10 cellular contexts compared by ENCODE assay signal in the genomic region with DNA sequence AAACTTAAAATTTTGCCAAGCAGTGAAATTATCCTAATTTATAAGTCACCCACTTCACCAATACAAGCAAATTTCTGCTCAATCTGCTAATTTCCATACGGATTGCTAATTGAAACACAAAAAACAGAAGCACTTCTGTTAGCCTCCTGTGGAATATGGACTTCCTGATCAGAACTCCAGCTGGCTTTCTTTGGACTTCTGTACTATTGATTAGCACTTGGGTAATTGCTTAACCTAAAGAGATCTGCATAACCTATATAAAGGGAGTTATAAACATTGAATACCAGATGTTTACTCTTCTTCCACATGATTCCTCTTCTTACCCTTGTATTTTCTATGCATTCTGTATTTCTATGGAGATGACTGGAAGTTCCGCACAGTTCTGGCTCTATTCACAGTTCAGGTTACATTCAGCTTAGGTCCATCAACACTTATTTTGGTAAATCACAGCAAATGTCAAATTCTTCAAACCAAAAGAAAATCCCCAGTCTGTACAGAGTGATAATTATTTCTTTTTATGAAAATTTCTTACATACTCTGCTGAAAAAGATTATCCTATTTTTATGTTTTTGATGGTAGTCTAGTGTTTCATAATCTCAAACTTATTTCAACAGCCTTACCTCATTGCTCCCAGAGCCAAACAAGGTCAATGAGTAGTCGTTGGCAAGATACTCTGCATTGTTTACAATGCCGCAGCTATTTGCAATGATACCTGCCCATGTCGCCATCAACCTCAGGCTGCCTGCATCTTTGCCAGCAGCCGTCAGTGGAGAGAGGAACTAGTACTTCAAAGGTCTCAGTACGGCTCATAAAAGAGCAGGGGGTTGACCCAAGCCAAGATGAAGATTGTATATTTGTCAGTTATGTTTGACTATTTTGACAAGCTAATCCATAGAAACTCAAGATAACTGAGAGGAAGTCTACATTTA.
DNase-seq lines count a peak whose midpoint lies in the region; ATAC-seq and TF ChIP-seq lines count a peak whose summit lies in the region.
"Had no signal": no experiment of that assay in that cellular context is flagged by ENCODE, and none has a peak within 500 bp of the region (broad histone marks: within the 10 kb centered on the region; RNA-seq: fewer than 3 reads in every experiment).

No MANE protein-coding gene starts in this region.

- H3K4me1 ChIP-seq in MM.1S (ENCODE audit: low read length), result no peaks in the 10 kb centered on the region

- ATAC-seq in omental fat pad (ENCODE audit: low FRiP score) (peak; percentile 51), T-cell (replicated peaks in 1 of 4) (no peak), HG03175 (IDR thresholded peaks at IDR 0.05; ENCODE audit: unreplicated experiment) (no peak)
- ATAC-seq: natural killer cell had no signal

- H3K9me2 ChIP-seq in MM.1S (replicated peaks; ENCODE audit: insufficient read depth, low read length), result no peaks in the 10 kb centered on the region

- no peaks in the 10 kb centered on the region for H3K36me3 Mint-ChIP-seq in T-cell
- H3K36me3 Mint-ChIP-seq: natural killer cell had no signal

- no peak overlapping the region for H3K4me3 ChIP-seq in MM.1S (ENCODE audit: low read length)

- peaks cover 3 to 9% (median 5%) of the 10 kb centered on the region in 3 donors for H3K4me1 Mint-ChIP-seq in T-cell
- H3K4me1 Mint-ChIP-seq: natural killer cell had no signal

- H2AFZ ChIP-seq in MM.1S (ENCODE audit: low read length), result no peak overlapping the region

- H3K36me3 ChIP-seq in MM.1S (replicated peaks; ENCODE audit: insufficient read depth, low read length), result no peaks in the 10 kb centered on the region

- H3F3A ChIP-seq in MM.1S (ENCODE audit: insufficient read depth, low read length), result no peaks in the 10 kb centered on the region

- no peak overlapping the region for H3K9ac ChIP-seq in MM.1S (ENCODE audit: low read length)

- no peaks in the 10 kb centered on the region for H3K9me3 Mint-ChIP-seq in T-cell
- H3K9me3 Mint-ChIP-seq: natural killer cell had no signal

- TF ChIP-seq CTCF in omental fat pad (IDR thresholded peaks at IDR 0.05), result no peak
- no peak for TF ChIP-seq CTCF in MM.1S (IDR thresholded peaks at IDR 0.05; ENCODE audit: low read length)

- peak; percentile 20 for DNase-seq in GM03348 (ENCODE audit: low spot score)
- DNase-seq in NCI-H1105 treated with DMSO at 0.1 percent for 48 hours (lab: John Stamatoyannopoulos, UW), result peak; percentile 46
- peak; percentile 6 for DNase-seq in central memory CD4-positive, alpha-beta T cell
- no peak for DNase-seq in omental fat pad (ENCODE audit: low spot score)
- DNase-seq in T-cell, result no peak
- DNase-seq in MM.1S, result no peak
- no peak for DNase-seq in cerebellum (ENCODE audit: low spot score)
- DNase-seq: natural killer cell, NCI-H446 had no signal

- no peaks in the 10 kb centered on the region for H3K9me3 ChIP-seq in MM.1S (replicated peaks; ENCODE audit: insufficient read depth, low read length)

- H3K27me3 ChIP-seq in MM.1S (replicated peaks; ENCODE audit: insufficient read depth, low read length), result no peaks in the 10 kb centered on the region

- no peaks in the 10 kb centered on the region for H4K20me1 ChIP-seq in MM.1S (ENCODE audit: insufficient read depth, low read length)

- no peak overlapping the region for H3K27ac Mint-ChIP-seq in T-cell
- H3K27ac Mint-ChIP-seq: natural killer cell had no signal

- no peak overlapping the region for H3K27ac ChIP-seq in MM.1S (ENCODE audit: low read length)

- CTCF ChIA-PET in T-cell (lab: Charles Lee), result no interaction called here

- no peaks in the 10 kb centered on the region for H3K27me3 Mint-ChIP-seq in T-cell

- H3K4me3 Mint-ChIP-seq in T-cell, result no peak overlapping the region
- H3K4me3 Mint-ChIP-seq: natural killer cell had no signal

- POLR2A ChIA-PET in T-cell (lab: Charles Lee), result interaction anchor here in 1 of 2 donors (0.6 kb wide), 1 partner anchor 185 kb away, joined by 11 read pairs; no protein-coding TSS in a partner anchor

- no peaks in the 10 kb centered on the region for H3K79me2 ChIP-seq in MM.1S (ENCODE audit: low read length)

- H3K4me2 ChIP-seq in MM.1S (ENCODE audit: low read depth, low read length), result no peak overlapping the region

Comparison
In these comparisons a context has a peak if more than half of its experiments do, and no peak if none do; other contexts are left out.
1. DNase-seq: peak in GM03348 (single experiment), NCI-H1105 treated with DMSO at 0.1 percent for 48 hours (single experiment) and central memory CD4-positive, alpha-beta T cell (single experiment); none in omental fat pad (single experiment), T-cell (0 of 34), MM.1S (single experiment) and cerebellum (single experiment).